1 cellular context compared by ENCODE assay signal in the genomic region with DNA sequence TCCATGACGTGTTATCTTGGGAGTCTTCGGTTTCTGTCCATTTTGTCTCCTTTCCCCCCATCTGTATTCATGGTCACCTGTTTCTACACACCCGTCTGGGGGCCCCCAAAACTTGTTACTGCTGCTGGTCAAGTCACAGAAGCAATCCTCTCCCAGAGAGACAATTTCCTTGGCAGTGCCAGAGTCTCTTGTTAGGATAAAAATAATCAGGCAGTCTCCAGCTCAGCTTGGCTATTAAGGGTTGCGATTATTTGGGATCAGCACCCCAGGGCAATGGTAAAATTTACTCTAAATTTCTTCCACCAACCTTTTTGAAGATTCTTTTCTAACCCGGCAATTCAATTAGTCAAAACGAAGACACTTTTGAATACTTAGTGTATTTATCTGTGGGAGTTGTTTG.
TF ChIP-seq lines count a peak whose summit lies in the region.

No MANE protein-coding gene starts in this region.

TF ChIP-seq in H1, 55 proteins besides CTCF, POLR2A, EP300 and RAD21:
- no peak for TF ChIP-seq TBP (IDR thresholded peaks at IDR 0.05; ENCODE audit: low read depth, low read length)
- TF ChIP-seq SIX5 (IDR thresholded peaks at IDR 0.05; ENCODE audit: low read depth, low read length): no peak
- TF ChIP-seq SUZ12 (IDR thresholded peaks at IDR 0.05; ENCODE audit: low read length): no peak
- no peak for TF ChIP-seq SAP30 (IDR thresholded peaks at IDR 0.05; ENCODE audit: insufficient read depth, insufficient replicate concordance, low read length)
- TF ChIP-seq TAF1 (IDR thresholded peaks at IDR 0.05; ENCODE audit: low read depth, low read length): no peak
TF ChIP-seq in H1: peak in this region for 0.
